ENCODE assay signal across 22 cellular contexts in genomic region chr17:61556224-61557188, GRCh38. TPM values are rescaled to one million over a fixed set of nuclear protein-coding genes. Genes with fewer than 3 reads are reported as not detected.
A peak's percentile ranks its signal among the peaks of the same experiment; 100 is the strongest.
DNase-seq lines count a peak whose midpoint lies in the region; ATAC-seq, FAIRE-seq and TF ChIP-seq lines count a peak whose summit lies in the region.
"Had no signal": no experiment of that assay in that cellular context is flagged by ENCODE, and none has a peak within 500 bp of the region (broad histone marks: within the 10 kb centered on the region; RNA-seq: fewer than 3 reads in every experiment).

No MANE protein-coding gene starts in this region.

- H4K20me1 ChIP-seq in GM23338 (replicated peaks; ENCODE audit: insufficient read depth) = no peaks in the 10 kb centered on the region
- H4K20me1 ChIP-seq in smooth muscle cell (ENCODE audit: low read depth) = no peaks in the 10 kb centered on the region

- H3K27me3 ChIP-seq in GM23338 (ENCODE audit: insufficient read depth) = no peaks in the 10 kb centered on the region
- H3K27me3 ChIP-seq in smooth muscle cell (ENCODE audit: low read depth) = no peaks in the 10 kb centered on the region

- no peaks in the 10 kb centered on the region for H3K9me2 ChIP-seq in GM23338 (ENCODE audit: insufficient read depth)

- peak overlapping the region; percentile 43; the same call in 1 of the 2 replicates for H2AFZ ChIP-seq in GM23338
- peak overlapping the region; percentile 73 for H2AFZ ChIP-seq in smooth muscle cell (ENCODE audit: low read depth)

- no peaks in the 10 kb centered on the region for H3K4me1 Mint-ChIP-seq in GM23338
- H3K4me1 Mint-ChIP-seq: natural killer cell, WTC11 had no signal

- H3K27me3 Mint-ChIP-seq in GM23338 (ENCODE audit: insufficient read depth, low read depth, poor library complexity) = peaks cover 6% of the 10 kb centered on the region

- no peaks in the 10 kb centered on the region for H3K4me1 ChIP-seq in GM23338 (ENCODE audit: insufficient read depth)
- no peaks in the 10 kb centered on the region for H3K4me1 ChIP-seq in smooth muscle cell (ENCODE audit: low read depth)
- H3K4me1 ChIP-seq: heart left ventricle had no signal

- no peak overlapping the region for H3K4me3 Mint-ChIP-seq in GM23338
- H3K4me3 Mint-ChIP-seq: activated CD8-positive, alpha-beta T cell treated with anti-CD3 and anti-CD28 coated beads, Interleukin-2, amount 10 ng/mL, durations not matched to agents 7 days and 5 days; natural killer cell; T-helper 17 cell; WTC11 had no signal

- no peak for FAIRE-seq in GM19239 (lab: Jason Lieb, UNC)
- FAIRE-seq: bronchial epithelial cell, islet of Langerhans had no signal

- no peak overlapping the region for H3K9ac ChIP-seq in smooth muscle cell (ENCODE audit: low read depth)

- H3K4me3 ChIP-seq in GM23338 = no peak overlapping the region
- no peak overlapping the region for H3K4me3 ChIP-seq in choroid plexus epithelial cell (ENCODE audit: low read depth, low read length)
- H3K4me3 ChIP-seq in smooth muscle cell = no peak overlapping the region
- H3K4me3 ChIP-seq: heart left ventricle, thoracic aorta had no signal

- H3K79me2 ChIP-seq in GM23338 (replicated peaks; ENCODE audit: insufficient read depth) (no peaks in the 10 kb centered on the region), smooth muscle cell (ENCODE audit: low read depth) (no peaks in the 10 kb centered on the region)

- no peak overlapping the region for H3K27ac Mint-ChIP-seq in GM23338
- H3K27ac Mint-ChIP-seq: activated CD8-positive, alpha-beta T cell treated with anti-CD3 and anti-CD28 coated beads, Interleukin-2, amount 10 ng/mL, durations not matched to agents 7 days and 5 days; activated naive CD4-positive, alpha-beta T cell treated with anti-CD3 and anti-CD28 coated beads, Interleukin-2, amount 50 U/mL, for 72 hours; natural killer cell; T-helper 17 cell; WTC11 had no signal

- H3K27ac ChIP-seq in GM23338 (ENCODE audit: low read depth) (no peak overlapping the region), smooth muscle cell (ENCODE audit: low read depth) (no peak overlapping the region)
- H3K27ac ChIP-seq: epithelial cell of prostate, heart left ventricle, thoracic aorta had no signal

- H3K36me3 Mint-ChIP-seq in GM23338 (ENCODE audit: low read depth) = no peaks in the 10 kb centered on the region
- H3K36me3 Mint-ChIP-seq: activated naive CD4-positive, alpha-beta T cell treated with anti-CD3 and anti-CD28 coated beads, Interleukin-2, amount 50 U/mL, for 72 hours; natural killer cell; WTC11 had no signal

- no peaks in the 10 kb centered on the region for H3K36me3 ChIP-seq in GM23338 (ENCODE audit: insufficient read depth)
- H3K36me3 ChIP-seq in smooth muscle cell (ENCODE audit: low read depth) = no peaks in the 10 kb centered on the region
- H3K36me3 ChIP-seq: heart left ventricle, thoracic aorta had no signal

- no peaks in the 10 kb centered on the region for H3F3A ChIP-seq in GM23338 (replicated peaks; ENCODE audit: low read depth)
- H3F3A ChIP-seq in smooth muscle cell (ENCODE audit: low read depth) = no peaks in the 10 kb centered on the region

- DNase-seq in GM23338 (ENCODE audit: low spot score) (peak; percentile 3), NCI-H69 (lab: John Stamatoyannopoulos, UW) (peak; percentile 17), choroid plexus epithelial cell (ENCODE audit: low read depth) (peak; percentile 28), smooth muscle cell (lab: John Stamatoyannopoulos, UW; ENCODE audit: unreplicated experiment) (no peak), GM19239 (ENCODE audit: insufficient read length, low spot score) (no peak)
- DNase-seq: activated CD8-positive, alpha-beta T cell treated with anti-CD3 and anti-CD28 coated beads, Interleukin-2, amount 10 ng/mL, durations not matched to agents 7 days and 5 days; activated T-cell treated with anti-CD3 and anti-CD28 coated beads, Interleukin-2, amount 50 U/mL, for 48 hours; DMS153; heart left ventricle; natural killer cell; NCI-H1092; T-helper 17 cell had no signal

- 58% methylated on average over 10 of the region's 10 CpGs for WGBS in smooth muscle cell (ENCODE audit: low lambda C conversion rate)

- TF ChIP-seq CTCF in GM23338 (conservative IDR thresholded peaks at IDR 0.05; ENCODE audit: low read depth in 2 of 2) (no peak), choroid plexus epithelial cell (conservative IDR thresholded peaks at IDR 0.05; ENCODE audit: low read depth, low read length) (no peak), smooth muscle cell (IDR thresholded peaks at IDR 0.05; ENCODE audit: borderline replicate concordance, insufficient read depth, poor library complexity, severe bottlenecking) (no peak)

- ATAC-seq in GM23338 = no peak
- no peak for ATAC-seq in HG03442 (IDR thresholded peaks at IDR 0.05; ENCODE audit: unreplicated experiment)
- ATAC-seq in HG03175 (IDR thresholded peaks at IDR 0.05; ENCODE audit: unreplicated experiment) = no peak
- ATAC-seq: activated CD8-positive, alpha-beta T cell treated with anti-CD3 and anti-CD28 coated beads, Interleukin-2, amount 10 ng/mL, durations not matched to agents 7 days and 5 days; activated naive CD4-positive, alpha-beta T cell treated with anti-CD3 and anti-CD28 coated beads, Interleukin-2, amount 50 U/mL, for 72 hours; heart left ventricle; natural killer cell; T-helper 17 cell; WTC11 had no signal

- H3K9me3 Mint-ChIP-seq in GM23338 = peaks cover 3% of the 10 kb centered on the region; the same call in 1 of the 3 replicates
- H3K9me3 Mint-ChIP-seq: activated naive CD4-positive, alpha-beta T cell treated with anti-CD3 and anti-CD28 coated beads, Interleukin-2, amount 50 U/mL, for 72 hours; natural killer cell had no signal

- H3K9me3 ChIP-seq in smooth muscle cell (replicated peaks; ENCODE audit: low read depth) = no peaks in the 10 kb centered on the region
- H3K9me3 ChIP-seq: heart left ventricle, thoracic aorta had no signal

- H3K4me2 ChIP-seq in GM23338 (no peak overlapping the region), smooth muscle cell (peak overlapping the region; percentile 22)

TF ChIP-seq in GM23338, 12 proteins besides CTCF, POLR2A, EP300 and RAD21 (continues in another document):
- no peak for TF ChIP-seq STAT1 (IDR thresholded peaks at IDR 0.05; ENCODE audit: unreplicated experiment)
- TF ChIP-seq CREB1 (CRISPR knock-in tag; IDR thresholded peaks at IDR 0.05; ENCODE audit: low read depth) = no peak
- no peak for TF ChIP-seq EZH2phosphoT487 (IDR thresholded peaks at IDR 0.05; ENCODE audit: unreplicated experiment)
- TF ChIP-seq ZNF114 (CRISPR knock-in tag; IDR thresholded peaks at IDR 0.05) = no peak
- TF ChIP-seq EZH2 (IDR thresholded peaks at IDR 0.05; ENCODE audit: low read depth, unreplicated experiment) = no peak
- TF ChIP-seq REST (IDR thresholded peaks at IDR 0.05; ENCODE audit: unreplicated experiment) = no peak
- no peak for TF ChIP-seq JUNB (IDR thresholded peaks at IDR 0.05; ENCODE audit: unreplicated experiment)
- no peak for TF ChIP-seq POLR2AphosphoS5 (IDR thresholded peaks at IDR 0.05; ENCODE audit: low read depth)
- no peak for TF ChIP-seq ETS1 (IDR thresholded peaks at IDR 0.05)
- TF ChIP-seq NANOG (IDR thresholded peaks at IDR 0.05; ENCODE audit: borderline replicate concordance) = no peak

RNA-seq across cellular contexts. Expression of gene NACA2, which starts 34.5 kb away (rescaled TPM):
- total RNA-seq in GM23338 (2014; rRNA removed; shearing (Covaris generic)) = not detected in 2 replicates
- polyA plus RNA-seq in GM23338 (2016; fragmentation: Nextera tagmentation; extraction: Ambion mirVana) = 0.49 and 0.65 TPM in 2 replicates
- total RNA-seq in smooth muscle cell = not detected in 2 replicates
- not detected in 2 replicates for polyA plus RNA-seq in smooth muscle cell
- total RNA-seq: activated CD8-positive, alpha-beta T cell treated with anti-CD3 and anti-CD28 coated beads, Interleukin-2, amount 10 ng/mL, durations not matched to agents 7 days and 5 days; activated naive CD4-positive, alpha-beta T cell treated with anti-CD3 and anti-CD28 coated beads, Interleukin-2, amount 50 U/mL, for 72 hours; bronchial epithelial cell; dermis microvascular lymphatic vessel endothelial cell; heart left ventricle; natural killer cell; posterior vena cava; T-helper 17 cell; thoracic aorta; WTC11 had no signal

Comparison
In these comparisons a context has a peak if more than half of its experiments do, and no peak if none do; other contexts are left out.
1. DNase-seq: peak in GM23338 (single experiment), NCI-H69 (single experiment) and choroid plexus epithelial cell (single experiment); none in smooth muscle cell (single experiment) and GM19239 (single experiment).